25 cellular contexts compared by ENCODE assay signal in genomic region chr6:36380166-36380565, GRCh38. TPM values are rescaled to one million over a fixed set of nuclear protein-coding genes. Genes with fewer than 3 reads are reported as not detected.
DNase-seq lines count a peak whose midpoint lies in the region; ATAC-seq, FAIRE-seq and TF ChIP-seq lines count a peak whose summit lies in the region.
"Had no signal": no experiment of that assay in that cellular context is flagged by ENCODE, and none has a peak within 500 bp of the region (broad histone marks: within the 10 kb centered on the region; RNA-seq: fewer than 3 reads in every experiment).

No MANE protein-coding gene starts in this region.

- no peaks in the 10 kb centered on the region for H3K36me3 ChIP-seq in CD4-positive, CD25-positive, alpha-beta regulatory T cell (ENCODE audit: control insufficient read depth, insufficient read depth, low read length)
- no peaks in the 10 kb centered on the region for H3K36me3 ChIP-seq in H1 (ENCODE audit: control insufficient read depth in 2 of 4, insufficient read depth in 4 of 4, low read length in 3 of 4)

- TF ChIP-seq CTCF in H1 (IDR thresholded peaks at IDR 0.05; ENCODE audit: control extremely low read depth in 1 of 3, insufficient read depth in 1 of 3, low read depth in 1 of 3, low read length in 3 of 3), result no peak

- no peak overlapping the region for H2BK120ac ChIP-seq in H1 (replicated peaks; ENCODE audit: low read depth, low read length)

- WGBS in H1 (ENCODE audit: extremely low coverage in 1 of 2, insufficient coverage in 1 of 2, insufficient read length in 1 of 2, insufficient replicate concordance in 2 of 2, low coverage in 1 of 2, low lambda C conversion rate in 2 of 2, missing lambda C conversion rate in 1 of 2), 2 experiments, result 80% methylated on average over 4 of the region's 4 CpGs; no CpG with 5 or more reads in 1 of the 2 experiments

- H3K23ac ChIP-seq in H1 (ENCODE audit: insufficient read length), result no peak overlapping the region

- H3K18ac ChIP-seq in H1 (ENCODE audit: extremely low read depth, low read length), result no peak overlapping the region

- no peak for TF ChIP-seq POLR2A in H1 (IDR thresholded peaks at IDR 0.05; ENCODE audit: control extremely low read depth in 1 of 2, low read depth in 2 of 2, low read length in 2 of 2)
- no peak for TF ChIP-seq POLR2A in GM12892 (IDR thresholded peaks at IDR 0.05; ENCODE audit: low read depth, low read length)

- CTCF ChIA-PET in activated CD4-positive, alpha-beta memory T cell treated with anti-CD3 and anti-CD28 coated beads, Interleukin-2, amount 10 ng/mL, durations not matched to agents 7 days and 5 days (lab: Charles Lee), result no interaction called here
- CTCF ChIA-PET in H1 (lab: Charles Lee; ENCODE audit: partially characterized antibody), result interaction anchor here (0.6 to 1.5 kb wide), 8 partner anchors 9 to 1837 kb away, joined by 3 to 7 read pairs (median 4); no protein-coding TSS in a partner anchor

- POLR2A ChIA-PET in activated CD4-positive, alpha-beta memory T cell treated with anti-CD3 and anti-CD28 coated beads, Interleukin-2, amount 10 ng/mL, durations not matched to agents 7 days and 5 days (lab: Charles Lee), result interaction anchor here (1.3 to 1.8 kb wide), 2 partner anchors 12 to 15 kb away, joined by 3 to 8 read pairs; no protein-coding TSS in a partner anchor
- POLR2A ChIA-PET in H1 (lab: Charles Lee; ENCODE audit: partially characterized antibody), result no interaction called here

- H3K4me1 Mint-ChIP-seq in CD4-positive, CD25-positive, alpha-beta regulatory T cell, result peaks cover 0 to 32% (median 24%) of the 10 kb centered on the region in 4 donors
- H3K4me1 Mint-ChIP-seq in activated CD4-positive, alpha-beta memory T cell treated with anti-CD3 and anti-CD28 coated beads, Interleukin-2, amount 10 ng/mL, durations not matched to agents 7 days and 5 days, result peaks cover 66% of the 10 kb centered on the region

- TF ChIP-seq RAD21 in H1 (IDR thresholded peaks at IDR 0.05 in 1 of 2, conservative IDR thresholded peaks at IDR 0.05 in 1 of 2; ENCODE audit: low read depth in 2 of 2, low read length in 2 of 2), result no peak

- peaks cover 0 to 2% (median 0%) of the 10 kb centered on the region in 7 donors for H3K9me3 Mint-ChIP-seq in CD4-positive, CD25-positive, alpha-beta regulatory T cell
- no peaks in the 10 kb centered on the region for H3K9me3 Mint-ChIP-seq in activated CD4-positive, alpha-beta memory T cell treated with anti-CD3 and anti-CD28 coated beads, Interleukin-2, amount 10 ng/mL, durations not matched to agents 7 days and 5 days
- H3K9me3 Mint-ChIP-seq: CD4-positive, alpha-beta T cell; CD8-positive, alpha-beta memory T cell had no signal

- H3K14ac ChIP-seq in H1 (ENCODE audit: insufficient read length), result no peak overlapping the region

- no peaks in the 10 kb centered on the region for H3K9me3 ChIP-seq in CD4-positive, CD25-positive, alpha-beta regulatory T cell (ENCODE audit: control insufficient read depth in 2 of 2, low read length in 2 of 2)
- H3K9me3 ChIP-seq in H1 (ENCODE audit: insufficient read depth in 2 of 2, low read depth in 1 of 2, low read length in 1 of 2), result no peaks in the 10 kb centered on the region
- H3K9me3 ChIP-seq: A549 had no signal

- peak overlapping the region; percentile 15 for H3K27ac ChIP-seq in CD4-positive, CD25-positive, alpha-beta regulatory T cell (ENCODE audit: insufficient read depth, low read length, poor library complexity, severe bottlenecking)
- H3K27ac ChIP-seq in H1 (ENCODE audit: low read depth, low read length), result no peak overlapping the region
- H3K27ac ChIP-seq: A549 had no signal

- no peaks in the 10 kb centered on the region for H3K23me2 ChIP-seq in H1 (ENCODE audit: low read depth, low read length)

- no peak overlapping the region for H4K8ac ChIP-seq in H1 (ENCODE audit: extremely low read depth, insufficient read depth, low read length)

- FAIRE-seq in H1 (lab: Jason Lieb, UNC) (no peak), GM12892 (lab: Jason Lieb, UNC) (no peak)
- FAIRE-seq: A549, D721Med, GM12891 had no signal

- H2BK12ac ChIP-seq in H1 (ENCODE audit: low read depth, low read length), result no peak overlapping the region

- no peak overlapping the region for H3K4me3 ChIP-seq in CD4-positive, CD25-positive, alpha-beta regulatory T cell (ENCODE audit: low read depth, low read length)
- no peak overlapping the region for H3K4me3 ChIP-seq in H1 (ENCODE audit: extremely low read depth in 1 of 4, insufficient read depth in 2 of 4, low read depth in 3 of 4, low read length in 4 of 4)
- H3K4me3 ChIP-seq: A549 had no signal

- peak overlapping the region in 1 of 4 donors; percentile 10 for H3K4me3 Mint-ChIP-seq in CD4-positive, CD25-positive, alpha-beta regulatory T cell
- H3K4me3 Mint-ChIP-seq in activated CD4-positive, alpha-beta memory T cell treated with anti-CD3 and anti-CD28 coated beads, Interleukin-2, amount 10 ng/mL, durations not matched to agents 7 days and 5 days, result no peak overlapping the region
- H3K4me3 Mint-ChIP-seq: CD4-positive, alpha-beta T cell; CD8-positive, alpha-beta memory T cell had no signal

- no peak overlapping the region for H2BK15ac ChIP-seq in H1 (ENCODE audit: low read length)

- H3K56ac ChIP-seq in H1 (replicated peaks; ENCODE audit: insufficient read length, low read depth, low read length), result no peak overlapping the region

- H2BK20ac ChIP-seq in H1 (ENCODE audit: low read length), result peak overlapping the region; percentile 48; the same call in 1 of the 2 replicates

- TF ChIP-seq EP300 in H1 (IDR thresholded peaks at IDR 0.05; ENCODE audit: borderline replicate concordance in 1 of 2, low read depth in 2 of 2, low read length in 2 of 2), result no peak

- peak; percentile 52 for DNase-seq in activated effector memory CD4-positive, alpha-beta T cell treated with anti-CD3 and anti-CD28 coated beads, Interleukin-2, amount 50 U/mL, for 16 hours
- no peak for DNase-seq in activated effector memory CD4-positive, alpha-beta T cell treated with Interleukin-2 at 50 U/mL for 16 hours
- no peak for DNase-seq in CD4-positive, CD25-positive, alpha-beta regulatory T cell
- DNase-seq in activated CD4-positive, alpha-beta memory T cell treated with anti-CD3 and anti-CD28 coated beads, Interleukin-2, amount 10 ng/mL, durations not matched to agents 7 days and 5 days, result no peak
- DNase-seq in H1 (ENCODE audit: low read depth in 1 of 2, low spot score in 2 of 2) (no peak), CD1c-positive myeloid dendritic cell (ENCODE audit: extremely low spot score) (no peak), GM12892 (ENCODE audit: insufficient read length) (no peak), NCI-H510A (lab: John Stamatoyannopoulos, UW) (no peak)
- DNase-seq: 8988T; ACHN; AML-193; C1 segment of cervical spinal cord; CD4-positive, alpha-beta T cell; CD8-positive, alpha-beta memory T cell; DMS 273 treated with DMSO at 0.1 percent for 48 hours; DMS79; EL; GDM1; GOT3; H7; HCEC 1CT had no signal

- H2AFZ ChIP-seq in H1 (ENCODE audit: low read length), result no peak overlapping the region

- no peak for ATAC-seq in CD4-positive, CD25-positive, alpha-beta regulatory T cell (ENCODE audit: low read depth in 2 of 2)
- ATAC-seq: A549 had no signal

- peaks cover 4% of the 10 kb centered on the region for H3K36me3 Mint-ChIP-seq in CD4-positive, CD25-positive, alpha-beta regulatory T cell
- peaks cover 67% of the 10 kb centered on the region for H3K36me3 Mint-ChIP-seq in activated CD4-positive, alpha-beta memory T cell treated with anti-CD3 and anti-CD28 coated beads, Interleukin-2, amount 10 ng/mL, durations not matched to agents 7 days and 5 days (ENCODE audit: low read depth)

- no peaks in the 10 kb centered on the region for H3K27me3 ChIP-seq in CD4-positive, CD25-positive, alpha-beta regulatory T cell (ENCODE audit: control insufficient read depth, insufficient read depth, low read length)
- peaks cover 0 to 2% (median under 1%) of the 10 kb centered on the region in 4 experiments; a peak in 3 of 7 replicates for H3K27me3 ChIP-seq in H1 (replicated peaks in 1 of 4; ENCODE audit: control insufficient read depth in 3 of 4, extremely low read depth in 1 of 4, insufficient read depth in 3 of 4, low read length in 3 of 4)

- peaks cover 20% of the 10 kb centered on the region for H3K4me1 ChIP-seq in CD4-positive, CD25-positive, alpha-beta regulatory T cell (ENCODE audit: control insufficient read depth, insufficient read depth, low read length, poor library complexity, severe bottlenecking)
- H3K4me1 ChIP-seq in H1 (replicated peaks in 1 of 4; ENCODE audit: control insufficient read depth in 3 of 4, insufficient read depth in 4 of 4, low read length in 3 of 4), result peaks cover 0 to 8% (median 2%) of the 10 kb centered on the region in 4 experiments; a peak in 4 of 7 replicates

- H4K91ac ChIP-seq in H1 (replicated peaks; ENCODE audit: insufficient read length, low read length), result no peak overlapping the region

- no peak overlapping the region for H3K4me2 ChIP-seq in H1 (ENCODE audit: insufficient read depth in 1 of 2, low read depth in 2 of 2, low read length in 2 of 2)
- H3K4me2 ChIP-seq: A549 had no signal

- H3K4ac ChIP-seq in H1 (replicated peaks; ENCODE audit: insufficient read length, low read depth, low read length), result no peak overlapping the region

- H2AK5ac ChIP-seq in H1 (ENCODE audit: low read depth, low read length), result no peak overlapping the region

- no peak overlapping the region for H2BK5ac ChIP-seq in H1 (ENCODE audit: low read depth, low read length)

- no peak overlapping the region for H3K9ac ChIP-seq in H1 (replicated peaks in 1 of 4; ENCODE audit: extremely low read depth in 1 of 4, low read depth in 3 of 4, low read length in 3 of 4)

- peaks cover 4% of the 10 kb centered on the region for H3K27me3 Mint-ChIP-seq in CD4-positive, CD25-positive, alpha-beta regulatory T cell
- no peaks in the 10 kb centered on the region for H3K27me3 Mint-ChIP-seq in activated CD4-positive, alpha-beta memory T cell treated with anti-CD3 and anti-CD28 coated beads, Interleukin-2, amount 10 ng/mL, durations not matched to agents 7 days and 5 days
- H3K27me3 Mint-ChIP-seq: CD4-positive, alpha-beta T cell; CD8-positive, alpha-beta memory T cell had no signal

- H3K79me2 ChIP-seq in H1 (ENCODE audit: control insufficient read depth in 1 of 2, insufficient read depth in 2 of 2, low read length in 2 of 2), result no peaks in the 10 kb centered on the region

- H4K20me1 ChIP-seq in H1 (replicated peaks in 1 of 2; ENCODE audit: control insufficient read depth in 1 of 2, insufficient read depth in 2 of 2, low read length in 2 of 2), result no peaks in the 10 kb centered on the region

- peak overlapping the region; percentile 47 to 89 (median 67) for H3K27ac Mint-ChIP-seq in CD4-positive, CD25-positive, alpha-beta regulatory T cell
- H3K27ac Mint-ChIP-seq in activated CD4-positive, alpha-beta memory T cell treated with anti-CD3 and anti-CD28 coated beads, Interleukin-2, amount 10 ng/mL, durations not matched to agents 7 days and 5 days, result peak overlapping the region; percentile 33
- H3K27ac Mint-ChIP-seq: CD4-positive, alpha-beta T cell had no signal

- no peaks in the 10 kb centered on the region for H3K79me1 ChIP-seq in H1 (ENCODE audit: low read depth, low read length)

- H4K5ac ChIP-seq in H1 (ENCODE audit: insufficient read length, low read depth, low read length), result no peak overlapping the region

RNA-seq across cellular contexts. Expression of gene ETV7, which starts 7.3 kb away (rescaled TPM):
- total RNA-seq in CD4-positive, CD25-positive, alpha-beta regulatory T cell, result 6.3 TPM
- 10 to 100 TPM in 2 of 4 donors, 1 to 10 TPM in 2; 5.3 to 16.1 (median 9.5) TPM for polyA plus RNA-seq in CD4-positive, CD25-positive, alpha-beta regulatory T cell
- 10 to 100 TPM; 20.7 to 21.9 TPM for total RNA-seq in activated CD4-positive, alpha-beta memory T cell treated with anti-CD3 and anti-CD28 coated beads, Interleukin-2, amount 10 ng/mL, durations not matched to agents 7 days and 5 days
- 0.21 and 0.54 TPM in 2 replicates for total RNA-seq in H1 (2021; fragmentation: NEBNext Ultra II Directional; extraction: Animal tissue kit (Norgen Biotek cat#: 25700))
- 2.4 TPM in 2 replicates for polyA plus RNA-seq in H1 (2011; rRNA removed)
- polyA plus RNA-seq in H1 (2011; cell fraction: cytosol; rRNA removed), result 2.1 TPM
- 2.4 TPM for polyA plus RNA-seq in H1 (2011; cell fraction: nucleus; rRNA removed)
- 1.1 to 2.4 TPM (median 2.0 TPM) in 4 replicates for polyA plus RNA-seq in H1 (2012, experiment 1 of 2)
- polyA plus RNA-seq in H1 (2012, experiment 2 of 2), result 2.1 TPM
- 0.49 TPM for polyA plus RNA-seq in H1 (2013, experiment 1 of 2)
- polyA plus RNA-seq in H1 (2013, experiment 2 of 2), result 0.61 TPM
- 0.63 and 1.2 TPM in 2 replicates for polyA minus RNA-seq in H1 (2011; rRNA and poly(A)+ RNA removed)
- polyA minus RNA-seq in H1 (2011; cell fraction: cytosol; rRNA and poly(A)+ RNA removed), result 1.5 TPM
- 0.60 TPM for polyA minus RNA-seq in H1 (2011; cell fraction: nucleus; rRNA and poly(A)+ RNA removed)
- polyA plus RNA-seq in GM12892 (2012; ENCODE audit: missing spikeins), result 2.9 TPM

RNA-seq across cellular contexts. Expression of gene BNIP5, which starts 43.5 kb away (rescaled TPM):
- not detected for total RNA-seq in CD4-positive, CD25-positive, alpha-beta regulatory T cell
- polyA plus RNA-seq in CD4-positive, CD25-positive, alpha-beta regulatory T cell, result not detected
- total RNA-seq in activated CD4-positive, alpha-beta memory T cell treated with anti-CD3 and anti-CD28 coated beads, Interleukin-2, amount 10 ng/mL, durations not matched to agents 7 days and 5 days, result not detected
- total RNA-seq in H1 (2021; fragmentation: NEBNext Ultra II Directional; extraction: Animal tissue kit (Norgen Biotek cat#: 25700)), result not detected in 2 replicates
- not detected in 2 replicates for polyA plus RNA-seq in H1 (2011; rRNA removed)
- not detected for polyA plus RNA-seq in H1 (2011; cell fraction: cytosol; rRNA removed)
- 0.03 TPM for polyA plus RNA-seq in H1 (2011; cell fraction: nucleus; rRNA removed)
- 0.05 TPM in 1 of 4 replicates, not detected in the others for polyA plus RNA-seq in H1 (2012, experiment 1 of 2)
- polyA plus RNA-seq in H1 (2012, experiment 2 of 2), result not detected
- not detected for polyA plus RNA-seq in H1 (2013, experiment 1 of 2)
- 0.02 TPM for polyA plus RNA-seq in H1 (2013, experiment 2 of 2)
- polyA minus RNA-seq in H1 (2011; rRNA and poly(A)+ RNA removed), result 0.20 TPM in 1 of 2 replicates, not detected in the other
- polyA minus RNA-seq in H1 (2011; cell fraction: cytosol; rRNA and poly(A)+ RNA removed), result not detected
- not detected for polyA minus RNA-seq in H1 (2011; cell fraction: nucleus; rRNA and poly(A)+ RNA removed)
- polyA plus RNA-seq in GM12892 (2012; ENCODE audit: missing spikeins), result 0.06 TPM
- total RNA-seq: CD4-positive, alpha-beta T cell; CD8-positive, alpha-beta memory T cell; H7 had no signal
- polyA plus RNA-seq: A549; BJ; CD8-positive, alpha-beta memory T cell had no signal
